8 cellular contexts compared by ENCODE assay signal in the genomic region with DNA sequence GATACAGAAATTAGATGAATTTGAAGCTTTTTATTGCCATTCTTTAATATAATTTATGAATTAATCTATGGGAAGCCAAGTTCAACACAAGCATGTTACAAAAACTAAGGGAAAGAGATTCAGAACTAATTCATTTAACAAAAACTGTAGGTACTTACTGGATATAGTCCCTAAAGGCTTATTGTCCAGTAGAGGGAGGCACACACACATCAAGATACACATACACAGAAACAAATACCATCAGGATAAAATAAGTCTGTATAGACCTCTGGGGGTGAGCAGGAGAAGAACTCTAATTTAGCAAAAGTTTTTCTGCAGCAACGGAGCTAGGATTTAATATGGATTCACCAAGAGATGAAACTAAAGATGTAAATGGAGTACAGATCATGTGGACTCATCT.
DNase-seq lines count a peak whose midpoint lies in the region; ATAC-seq, FAIRE-seq and TF ChIP-seq lines count a peak whose summit lies in the region.

No MANE protein-coding gene starts in this region.

- H3K9me3 ChIP-seq in GM12878 (replicated peaks; ENCODE audit: control insufficient read depth, insufficient read depth, low read length): no peaks in the 10 kb centered on the region
- no peaks in the 10 kb centered on the region for H3K9me3 ChIP-seq in lung (ENCODE audit: control insufficient read depth in 2 of 2, insufficient read depth in 1 of 2, low read length in 1 of 2)

- H3K4me2 ChIP-seq in GM12878 (ENCODE audit: control insufficient read depth, insufficient read depth): no peak overlapping the region

- peak; percentile 43; the same call in 1 of the 2 replicates for TF ChIP-seq RAD21 in GM12878 (IDR thresholded peaks at IDR 0.05; ENCODE audit: insufficient read depth, low read depth, low read length)

- no peaks in the 10 kb centered on the region for H3K79me2 ChIP-seq in GM12878 (ENCODE audit: control insufficient read depth, insufficient read depth, low read length)

- no peak overlapping the region for H2AFZ ChIP-seq in GM12878 (ENCODE audit: control insufficient read depth, low read depth, low read length)

- H3K36me3 ChIP-seq in GM12878 (ENCODE audit: control insufficient read depth in 2 of 2, insufficient read depth in 2 of 2, low read length in 1 of 2) (no peaks in the 10 kb centered on the region), lung (ENCODE audit: control insufficient read depth in 2 of 2, insufficient read depth in 2 of 2, low read length in 2 of 2) (no peaks in the 10 kb centered on the region)

- intact Hi-C loops in GM12878 (cut with micrococcal nuclease; ENCODE audit: unreplicated experiment): loop anchor here (1.0 kb wide), 1 partner anchor 163 kb away; no protein-coding TSS in a partner anchor

- RAD21 ChIA-PET in GM12878 (lab: Charles Lee; ENCODE audit: unreplicated experiment): interaction anchor here (0.7 to 2.1 kb wide), 7 partner anchors 8 to 164 kb away, joined by 3 to 18 read pairs (median 5); no protein-coding TSS in a partner anchor

- no TSS peak for BruUV-seq in GM12878 (replicated peaks; lab: Mats Ljungman, UMichigan)

- H3K9ac ChIP-seq in GM12878 (ENCODE audit: control insufficient read depth, insufficient read depth, low read length): no peak overlapping the region

- no peak overlapping the region for H3K4me3 ChIP-seq in NB4 (ENCODE audit: low read depth, low read length)
- no peak overlapping the region for H3K4me3 ChIP-seq in GM12878
- H3K4me3 ChIP-seq in lung: no peak overlapping the region

- TF ChIP-seq POLR2A in NB4 (IDR thresholded peaks at IDR 0.05; ENCODE audit: extremely low read depth, insufficient read length) (no peak), GM12878 (IDR thresholded peaks at IDR 0.05; ENCODE audit: low read depth, low read length) (no peak), GM12892 (IDR thresholded peaks at IDR 0.05; ENCODE audit: low read depth, low read length) (no peak)

- TF ChIP-seq CTCF in NB4 (IDR thresholded peaks at IDR 0.05; ENCODE audit: low read depth, low read length) (peak; percentile 11), GM12878 (IDR thresholded peaks at IDR 0.05 in 2 of 3, conservative IDR thresholded peaks at IDR 0.05 in 1 of 3; ENCODE audit: control insufficient read depth in 2 of 3, extremely low read depth in 1 of 3, insufficient read depth in 1 of 3, low read depth in 3 of 3, low read length in 3 of 3) (peak in 2 of 3 experiments; percentile 31 to 45; a peak in 3 of 6 replicates), lung (IDR thresholded peaks at IDR 0.05; ENCODE audit: control extremely low read depth, extremely low read depth) (peak; percentile 11)

- SMC1A ChIA-PET in GM12878 (lab: Charles Lee; ENCODE audit: uncharacterized antibody, unreplicated experiment): interaction anchor here (0.7 to 2.8 kb wide), 16 partner anchors 8 to 187 kb away, joined by 3 to 29 read pairs (median 4); no protein-coding TSS in a partner anchor

- POLR2A ChIA-PET in GM12878 (lab: Charles Lee): no interaction called here

- H4K20me1 ChIP-seq in GM12878 (ENCODE audit: control insufficient read depth, insufficient read depth): no peaks in the 10 kb centered on the region

- no peak for FAIRE-seq in GM12878 (lab: Jason Lieb, UNC)
- no peak for FAIRE-seq in GM12892 (lab: Jason Lieb, UNC)

- H3K27ac ChIP-seq in GM12878 (ENCODE audit: control insufficient read depth, insufficient read depth): no peak overlapping the region
- no peak overlapping the region for H3K27ac ChIP-seq in lung (ENCODE audit: low read depth in 1 of 2, low read length in 1 of 2)

- H3K27me3 ChIP-seq in GM12878 (replicated peaks in 1 of 2; ENCODE audit: control insufficient read depth in 2 of 2, insufficient read depth in 2 of 2, low read length in 1 of 2): no peaks in the 10 kb centered on the region
- no peaks in the 10 kb centered on the region for H3K27me3 ChIP-seq in lung (ENCODE audit: control insufficient read depth, insufficient read depth)

- TF ChIP-seq EP300 in GM12878 (IDR thresholded peaks at IDR 0.05; ENCODE audit: borderline replicate concordance in 1 of 2, control insufficient read depth in 1 of 2, low read depth in 2 of 2, low read length in 2 of 2): no peak

- 4% methylated on average over 1 of the region's 1 CpG for WGBS in GM12878 (ENCODE audit: insufficient coverage, insufficient replicate concordance, low lambda C conversion rate, missing lambda C conversion rate)
- 34 to 63% methylated on average over 1 of the region's 1 CpG for WGBS in lung, 2 donors

- CTCF ChIA-PET in GM12878 (lab: Yijun Ruan, JAX): interaction anchor here (0.6 to 2.4 kb wide), 29 partner anchors 8 to 422 kb away, joined by 3 to 22 read pairs (median 4); no protein-coding TSS in a partner anchor

- DNase-seq in ELR (ENCODE audit: low read depth) (peak; percentile 58), NB4 (ENCODE audit: low read depth) (peak; percentile 55), GM12878 (ENCODE audit: low read depth, low spot score) (no peak), lung (ENCODE audit: low spot score) (no peak), GM12892 (ENCODE audit: insufficient read length) (no peak)

- ATAC-seq in GM12878 (peak; percentile 76), lung (ENCODE audit: insufficient read depth, low FRiP score) (no peak), GM19463 (IDR thresholded peaks at IDR 0.05; ENCODE audit: unreplicated experiment) (no peak), HG03460 (IDR thresholded peaks at IDR 0.05; ENCODE audit: unreplicated experiment) (no peak), HG03039 (IDR thresholded peaks at IDR 0.05; ENCODE audit: unreplicated experiment) (no peak)

- no peaks in the 10 kb centered on the region for H3K4me1 ChIP-seq in GM12878 (ENCODE audit: control insufficient read depth, insufficient read depth, low read length)
- no peaks in the 10 kb centered on the region for H3K4me1 ChIP-seq in lung (ENCODE audit: control insufficient read depth in 2 of 2, insufficient read depth in 2 of 2, low read length in 2 of 2)

- in situ Hi-C loops in GM12878 (cut with MboI): no loop called here

TF ChIP-seq in GM12878, 131 proteins besides CTCF, POLR2A, EP300 and RAD21 (continues in another document):
- no peak for TF ChIP-seq STAT1 (conservative IDR thresholded peaks at IDR 0.05)
- no peak for TF ChIP-seq YBX1 (IDR thresholded peaks at IDR 0.05)
- TF ChIP-seq MTA2 (IDR thresholded peaks at IDR 0.05; ENCODE audit: low read depth): no peak
- TF ChIP-seq YY1 (IDR thresholded peaks at IDR 0.05; ENCODE audit: low read depth, low read length): no peak
- TF ChIP-seq, protein P1, sequence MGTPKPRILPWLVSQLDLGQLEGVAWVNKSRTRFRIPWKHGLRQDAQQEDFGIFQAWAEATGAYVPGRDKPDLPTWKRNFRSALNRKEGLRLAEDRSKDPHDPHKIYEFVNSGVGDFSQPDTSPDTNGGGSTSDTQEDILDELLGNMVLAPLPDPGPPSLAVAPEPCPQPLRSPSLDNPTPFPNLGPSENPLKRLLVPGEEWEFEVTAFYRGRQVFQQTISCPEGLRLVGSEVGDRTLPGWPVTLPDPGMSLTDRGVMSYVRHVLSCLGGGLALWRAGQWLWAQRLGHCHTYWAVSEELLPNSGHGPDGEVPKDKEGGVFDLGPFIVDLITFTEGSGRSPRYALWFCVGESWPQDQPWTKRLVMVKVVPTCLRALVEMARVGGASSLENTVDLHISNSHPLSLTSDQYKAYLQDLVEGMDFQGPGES (IDR thresholded peaks at IDR 0.05): no peak
- TF ChIP-seq, protein P2, sequence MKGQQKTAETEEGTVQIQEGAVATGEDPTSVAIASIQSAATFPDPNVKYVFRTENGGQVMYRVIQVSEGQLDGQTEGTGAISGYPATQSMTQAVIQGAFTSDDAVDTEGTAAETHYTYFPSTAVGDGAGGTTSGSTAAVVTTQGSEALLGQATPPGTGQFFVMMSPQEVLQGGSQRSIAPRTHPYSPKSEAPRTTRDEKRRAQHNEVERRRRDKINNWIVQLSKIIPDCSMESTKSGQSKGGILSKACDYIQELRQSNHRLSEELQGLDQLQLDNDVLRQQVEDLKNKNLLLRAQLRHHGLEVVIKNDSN (IDR thresholded peaks at IDR 0.05; ENCODE audit: borderline replicate concordance, extremely low read length, insufficient read depth, low read depth, low read length): no peak
- TF ChIP-seq, protein P3, sequence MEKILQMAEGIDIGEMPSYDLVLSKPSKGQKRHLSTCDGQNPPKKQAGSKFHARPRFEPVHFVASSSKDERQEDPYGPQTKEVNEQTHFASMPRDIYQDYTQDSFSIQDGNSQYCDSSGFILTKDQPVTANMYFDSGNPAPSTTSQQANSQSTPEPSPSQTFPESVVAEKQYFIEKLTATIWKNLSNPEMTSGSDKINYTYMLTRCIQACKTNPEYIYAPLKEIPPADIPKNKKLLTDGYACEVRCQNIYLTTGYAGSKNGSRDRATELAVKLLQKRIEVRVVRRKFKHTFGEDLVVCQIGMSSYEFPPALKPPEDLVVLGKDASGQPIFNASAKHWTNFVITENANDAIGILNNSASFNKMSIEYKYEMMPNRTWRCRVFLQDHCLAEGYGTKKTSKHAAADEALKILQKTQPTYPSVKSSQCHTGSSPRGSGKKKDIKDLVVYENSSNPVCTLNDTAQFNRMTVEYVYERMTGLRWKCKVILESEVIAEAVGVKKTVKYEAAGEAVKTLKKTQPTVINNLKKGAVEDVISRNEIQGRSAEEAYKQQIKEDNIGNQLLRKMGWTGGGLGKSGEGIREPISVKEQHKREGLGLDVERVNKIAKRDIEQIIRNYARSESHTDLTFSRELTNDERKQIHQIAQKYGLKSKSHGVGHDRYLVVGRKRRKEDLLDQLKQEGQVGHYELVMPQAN (conservative IDR thresholded peaks at IDR 0.05): no peak
- no peak for TF ChIP-seq RUNX3 (IDR thresholded peaks at IDR 0.05; ENCODE audit: low read length)

Comparison
In these comparisons a context has a peak if more than half of its experiments do, and no peak if none do; other contexts are left out.
1. DNase-seq: peak in ELR (single experiment) and NB4 (single experiment); none in GM12878 (single experiment), lung (single experiment) and GM12892 (single experiment).
2. Peak in every context shown above with its lines, with median percentiles within 50 percentile points of each other: CTCF ChIP-seq.